Comparison of ENCODE assay signal across 1 cellular context in the genomic region with DNA sequence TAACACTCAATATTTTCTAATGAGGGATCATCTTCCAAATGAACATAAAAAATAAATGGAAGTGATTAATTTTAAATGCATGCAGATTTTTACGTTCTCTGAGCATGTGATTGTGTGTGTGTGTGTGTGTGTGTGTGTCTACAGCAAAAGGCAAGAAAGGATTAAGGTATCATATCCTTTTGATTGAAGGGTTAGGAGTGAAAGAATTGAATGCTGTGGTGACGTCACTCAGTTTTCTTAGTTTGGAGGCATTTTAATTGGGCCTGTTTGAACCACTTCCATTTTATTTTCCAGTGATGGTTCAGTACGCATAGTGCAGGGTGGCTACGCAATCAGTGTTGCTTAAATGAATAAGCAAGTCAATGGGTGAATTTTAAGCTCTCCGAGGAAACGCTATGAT.
TF ChIP-seq lines count a peak whose summit lies in the region.

No MANE protein-coding gene starts in this region.

TF ChIP-seq in HepG2, 621 proteins besides CTCF, POLR2A, EP300 and RAD21:
- no peak for TF ChIP-seq NR2F1 (CRISPR knock-in tag; IDR thresholded peaks at IDR 0.05)
- no peak for TF ChIP-seq DNMT1 (CRISPR knock-in tag; IDR thresholded peaks at IDR 0.05)
- no peak for TF ChIP-seq CBX2 (IDR thresholded peaks at IDR 0.05; ENCODE audit: low read depth, low read length)
- no peak for TF ChIP-seq CBX2 (CRISPR knock-in tag; IDR thresholded peaks at IDR 0.05; ENCODE audit: low read depth)
- no peak for TF ChIP-seq MZF1 (CRISPR knock-in tag; IDR thresholded peaks at IDR 0.05; ENCODE audit: borderline replicate concordance)
- no peak for TF ChIP-seq STAG1 (CRISPR knock-in tag; IDR thresholded peaks at IDR 0.05)
- TF ChIP-seq DMTF1 (CRISPR knock-in tag; IDR thresholded peaks at IDR 0.05) = no peak
- TF ChIP-seq, protein P1, sequence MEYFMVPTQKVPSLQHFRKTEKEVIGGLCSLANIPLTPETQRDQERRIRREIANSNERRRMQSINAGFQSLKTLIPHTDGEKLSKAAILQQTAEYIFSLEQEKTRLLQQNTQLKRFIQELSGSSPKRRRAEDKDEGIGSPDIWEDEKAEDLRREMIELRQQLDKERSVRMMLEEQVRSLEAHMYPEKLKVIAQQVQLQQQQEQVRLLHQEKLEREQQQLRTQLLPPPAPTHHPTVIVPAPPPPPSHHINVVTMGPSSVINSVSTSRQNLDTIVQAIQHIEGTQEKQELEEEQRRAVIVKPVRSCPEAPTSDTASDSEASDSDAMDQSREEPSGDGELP (IDR thresholded peaks at IDR 0.05; ENCODE audit: borderline replicate concordance, low read depth) = no peak
- peak; percentile 39; the same call in 1 of the 2 replicates for TF ChIP-seq ATF7 (IDR thresholded peaks at IDR 0.05)
- no peak for TF ChIP-seq ATF7 (CRISPR knock-in tag; IDR thresholded peaks at IDR 0.05)
- TF ChIP-seq ZNF446 (CRISPR knock-in tag; IDR thresholded peaks at IDR 0.05) = no peak
- no peak for TF ChIP-seq ZNF432 (CRISPR knock-in tag; IDR thresholded peaks at IDR 0.05; ENCODE audit: borderline replicate concordance)
- no peak for TF ChIP-seq ZNF136 (CRISPR knock-in tag; IDR thresholded peaks at IDR 0.05; ENCODE audit: low read depth)
- no peak for TF ChIP-seq ZNF709 (CRISPR knock-in tag; IDR thresholded peaks at IDR 0.05)
- peak; percentile 76 for TF ChIP-seq CREB1 (IDR thresholded peaks at IDR 0.05)
- no peak for TF ChIP-seq CREB1 (CRISPR knock-in tag; IDR thresholded peaks at IDR 0.05)
- TF ChIP-seq, protein P2, sequence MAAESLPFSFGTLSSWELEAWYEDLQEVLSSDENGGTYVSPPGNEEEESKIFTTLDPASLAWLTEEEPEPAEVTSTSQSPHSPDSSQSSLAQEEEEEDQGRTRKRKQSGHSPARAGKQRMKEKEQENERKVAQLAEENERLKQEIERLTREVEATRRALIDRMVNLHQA (CRISPR knock-in tag; IDR thresholded peaks at IDR 0.05) = no peak
- no peak for TF ChIP-seq ZNF501 (CRISPR knock-in tag; IDR thresholded peaks at IDR 0.05)
